Comparison of ENCODE assay signal across 17 cellular contexts in genomic region chr3:37257581-37257980, GRCh38. TPM values are rescaled to one million over a fixed set of nuclear protein-coding genes. Genes with fewer than 3 reads are reported as not detected.
A peak's percentile ranks its signal among the peaks of the same experiment; 100 is the strongest.
DNase-seq lines count a peak whose midpoint lies in the region; ATAC-seq, FAIRE-seq and TF ChIP-seq lines count a peak whose summit lies in the region.
"Had no signal": no experiment of that assay in that cellular context is flagged by ENCODE, and none has a peak within 500 bp of the region (broad histone marks: within the 10 kb centered on the region; RNA-seq: fewer than 3 reads in every experiment).

No MANE protein-coding gene starts in this region.

- CTCF ChIA-PET in CD8-positive, alpha-beta memory T cell (lab: Charles Lee), result no interaction called here

- ATAC-seq in HG02678 (IDR thresholded peaks at IDR 0.05; ENCODE audit: unreplicated experiment), result no peak
- ATAC-seq in GM18861 (IDR thresholded peaks at IDR 0.05; ENCODE audit: unreplicated experiment), result no peak

- no peaks in the 10 kb centered on the region for H3K9me3 Mint-ChIP-seq in CD8-positive, alpha-beta memory T cell
- H3K9me3 Mint-ChIP-seq in HFFc6, result no peaks in the 10 kb centered on the region
- no peaks in the 10 kb centered on the region for H3K9me3 Mint-ChIP-seq in nephron progenitor cell

- H3K4me3 ChIP-seq in CD8-positive, alpha-beta memory T cell (ENCODE audit: low read length), result no peak overlapping the region

- no peak overlapping the region for H3K27ac ChIP-seq in CD8-positive, alpha-beta memory T cell (ENCODE audit: low read depth, low read length)
- H3K27ac ChIP-seq: C4-2B, KMS-11, RWPE1 had no signal

- TF ChIP-seq CTCF in HFFc6 (IDR thresholded peaks at IDR 0.05), result no peak
- no peak for TF ChIP-seq CTCF in nephron progenitor cell (IDR thresholded peaks at IDR 0.05)

- DNase-seq in CD8-positive, alpha-beta memory T cell, result no peak
- DNase-seq in HFFc6 (no peak), dermis microvascular lymphatic vessel endothelial cell (ENCODE audit: low read depth in 2 of 2) (peak; percentile 39 to 56), nephron progenitor cell (no peak), frontal cortex (ENCODE audit: low spot score in 2 of 2) (no peak)
- DNase-seq: AML-193, DMS79 treated with DMSO at 0.1 percent for 48 hours, MV-4-11, NCI-H187 treated with DMSO at 0.1 percent for 48 hours, NCI-H226, NCI-H524 had no signal

- H3K4me3 Mint-ChIP-seq in CD8-positive, alpha-beta memory T cell, result no peak overlapping the region
- H3K4me3 Mint-ChIP-seq in HFFc6, result no peak overlapping the region
- H3K4me3 Mint-ChIP-seq in nephron progenitor cell, result no peak overlapping the region

- FAIRE-seq in frontal cortex (lab: Jason Lieb, UNC), result no peak
- FAIRE-seq: H54 had no signal

- peaks cover 49 to 60% (median 57%) of the 10 kb centered on the region in 3 donors for H3K4me1 Mint-ChIP-seq in CD8-positive, alpha-beta memory T cell
- peaks cover 32% of the 10 kb centered on the region for H3K4me1 Mint-ChIP-seq in HFFc6 (ENCODE audit: low read depth)
- H3K4me1 Mint-ChIP-seq in nephron progenitor cell, result peaks cover 5% of the 10 kb centered on the region

- H3K36me3 ChIP-seq in CD8-positive, alpha-beta memory T cell (ENCODE audit: insufficient read depth, low read length), result peaks cover 5% of the 10 kb centered on the region

- H3K36me3 Mint-ChIP-seq in CD8-positive, alpha-beta memory T cell, result peaks cover 0 to 48% (median 10%) of the 10 kb centered on the region in 3 donors
- H3K36me3 Mint-ChIP-seq in HFFc6 (ENCODE audit: low read depth) (peaks cover 36% of the 10 kb centered on the region), nephron progenitor cell (ENCODE audit: low read depth) (peaks cover 58% of the 10 kb centered on the region)

- H3K9me3 ChIP-seq in CD8-positive, alpha-beta memory T cell (ENCODE audit: low read length), result no peaks in the 10 kb centered on the region

- no peaks in the 10 kb centered on the region for H3K27me3 ChIP-seq in CD8-positive, alpha-beta memory T cell (ENCODE audit: insufficient read depth, low read length, poor library complexity, severe bottlenecking)

- POLR2A ChIA-PET in CD8-positive, alpha-beta memory T cell (lab: Charles Lee), result no interaction called here

- peaks cover 15% of the 10 kb centered on the region for H3K4me1 ChIP-seq in CD8-positive, alpha-beta memory T cell (ENCODE audit: insufficient read depth, low read length)

- no peaks in the 10 kb centered on the region for H3K27me3 Mint-ChIP-seq in CD8-positive, alpha-beta memory T cell
- H3K27me3 Mint-ChIP-seq in HFFc6 (ENCODE audit: insufficient read depth) (no peaks in the 10 kb centered on the region), nephron progenitor cell (ENCODE audit: low read depth, poor library complexity) (no peaks in the 10 kb centered on the region)

- H3K27ac Mint-ChIP-seq in CD8-positive, alpha-beta memory T cell, result peak overlapping the region in 5 of 8 donors; percentile 9 to 82 (median 40)
- peak overlapping the region; percentile 51; the same call in 1 of the 2 replicates for H3K27ac Mint-ChIP-seq in HFFc6
- peak overlapping the region; percentile 30 for H3K27ac Mint-ChIP-seq in nephron progenitor cell

RNA-seq across cellular contexts. Expression of gene GOLGA4, which starts 14.5 kb away (rescaled TPM):
- total RNA-seq in CD8-positive, alpha-beta memory T cell, result 10 to 100 TPM; 39.4 to 42.1 TPM
- polyA plus RNA-seq in CD8-positive, alpha-beta memory T cell, result 38.6 TPM
- total RNA-seq in HFFc6 (2021; fragmentation: NEBNext Ultra II Directional; extraction: Animal tissue kit (Norgen Biotek cat#: 25700)), result 10 to 100 TPM; 74.4 to 88.3 (median 83.0) TPM
- total RNA-seq in dermis microvascular lymphatic vessel endothelial cell, result 27.7 and 34.0 TPM in 2 replicates
- total RNA-seq in frontal cortex, result 30.2 TPM

Comparison
In these comparisons a context has a peak if more than half of its experiments do, and no peak if none do; other contexts are left out.
1. DNase-seq: peak in dermis microvascular lymphatic vessel endothelial cell (2 of 2); none in CD8-positive, alpha-beta memory T cell (0 of 5), HFFc6 (single experiment), nephron progenitor cell (single experiment) and frontal cortex (0 of 2).
2. Peak in every context shown above with its lines, with median percentiles within 50 percentile points of each other: H3K27ac Mint-ChIP-seq.